ENCODE assay signal across 15 cellular contexts in genomic region chr12:100699209-100699608, GRCh38.
DNase-seq lines count a peak whose midpoint lies in the region; ATAC-seq and TF ChIP-seq lines count a peak whose summit lies in the region.
"Had no signal": no experiment of that assay in that cellular context is flagged by ENCODE, and none has a peak within 500 bp of the region (broad histone marks: within the 10 kb centered on the region; RNA-seq: fewer than 3 reads in every experiment).

No MANE protein-coding gene starts in this region.

- peaks cover 3% of the 10 kb centered on the region for H3K9me3 Mint-ChIP-seq in memory B cell
- H3K9me3 Mint-ChIP-seq: CD4-positive, alpha-beta T cell had no signal

- H3K4me2 ChIP-seq in KMS-11, result peak overlapping the region; percentile 86

- TF ChIP-seq CTCF in KMS-11 (conservative IDR thresholded peaks at IDR 0.05; ENCODE audit: low read depth, low read length) (no peak), esophagus squamous epithelium (IDR thresholded peaks at IDR 0.05) (no peak)

- H3K36me3 ChIP-seq in KMS-11 (ENCODE audit: insufficient read depth) (no peaks in the 10 kb centered on the region), esophagus squamous epithelium (no peaks in the 10 kb centered on the region)
- H3K36me3 ChIP-seq: cardiac muscle cell had no signal

- intact Hi-C loops in esophagus squamous epithelium (cut with DNase I), result no loop called here

- no peak overlapping the region for H3K4me3 Mint-ChIP-seq in memory B cell
- H3K4me3 Mint-ChIP-seq: CD4-positive, alpha-beta T cell had no signal

- no peak overlapping the region for H2AFZ ChIP-seq in KMS-11 (ENCODE audit: low read depth)

- H3K27me3 ChIP-seq in KMS-11 (ENCODE audit: insufficient read depth, low read depth) (no peaks in the 10 kb centered on the region), esophagus squamous epithelium (no peaks in the 10 kb centered on the region)
- H3K27me3 ChIP-seq: cardiac muscle cell had no signal

- no peak overlapping the region for H3K27ac Mint-ChIP-seq in memory B cell
- H3K27ac Mint-ChIP-seq: CD4-positive, alpha-beta T cell had no signal

- no peak overlapping the region for H3K4me3 ChIP-seq in KMS-11 (IDR thresholded peaks at IDR 0.05; ENCODE audit: insufficient read depth, low read depth, low read length)
- no peak overlapping the region for H3K4me3 ChIP-seq in esophagus squamous epithelium
- H3K4me3 ChIP-seq: cardiac muscle cell, psoas muscle had no signal

- WGBS in esophagus squamous epithelium, 2 donors, result 50 to 67% methylated on average over 1 of the region's 1 CpG

- H3K9ac ChIP-seq in KMS-11, result no peak overlapping the region

- peaks cover 8% of the 10 kb centered on the region for H3K4me1 Mint-ChIP-seq in memory B cell

- H3K27ac ChIP-seq in KMS-11 (peak overlapping the region; percentile 6; the same call in 1 of the 2 replicates), esophagus squamous epithelium (no peak overlapping the region)
- H3K27ac ChIP-seq: cardiac muscle cell, psoas muscle had no signal

- H3K79me2 ChIP-seq in KMS-11 (ENCODE audit: insufficient read depth, low read depth), result no peaks in the 10 kb centered on the region

- 0 out of 2 replicates have a peak, but pooled peaks cover 3% of the 10 kb centered on the region for H4K20me1 ChIP-seq in KMS-11 (ENCODE audit: insufficient read depth)

- H3K36me3 Mint-ChIP-seq in memory B cell, result no peaks in the 10 kb centered on the region

- DNase-seq in memory B cell (ENCODE audit: low spot score in 2 of 2) (no peak), esophagus squamous epithelium (lab: John Stamatoyannopoulos, UW) (no peak)
- no peak for DNase-seq in activated effector memory CD4-positive, alpha-beta T cell treated with Interleukin-2 at 50 U/mL for 16 hours
- DNase-seq: activated CD4-positive, alpha-beta T cell treated with anti-CD3 and anti-CD28 coated beads, Interleukin-2, amount 50 U/mL, for 1 hour; activated gamma-delta T cell; CD4-positive, alpha-beta T cell; NCI-H748 treated with DMSO at 0.1 percent for 48 hours; psoas muscle; stimulated activated naive CD8-positive, alpha-beta T cell treated with anti-CD3 and anti-CD28 coated beads, Interleukin-15, Interleukin-2, amounts not matched to agents 100 U/mL and 50 U/mL, for 24 hours had no signal

- TF ChIP-seq POLR2A in esophagus squamous epithelium (IDR thresholded peaks at IDR 0.05), result no peak

- H3K4me1 ChIP-seq in KMS-11 (ENCODE audit: low read depth, poor library complexity, severe bottlenecking) (peaks cover 34% of the 10 kb centered on the region), esophagus squamous epithelium (no peaks in the 10 kb centered on the region)
- H3K4me1 ChIP-seq: psoas muscle had no signal

- ATAC-seq in GM18868 (IDR thresholded peaks at IDR 0.05; ENCODE audit: unreplicated experiment), result peak; percentile 97
- ATAC-seq in HG02610 (IDR thresholded peaks at IDR 0.05; ENCODE audit: unreplicated experiment), result peak; percentile 63
- peak; percentile 47 for ATAC-seq in memory B cell (ENCODE audit: low read depth)
- no peak for ATAC-seq in GM19328 (IDR thresholded peaks at IDR 0.05; ENCODE audit: unreplicated experiment)
- no peak for ATAC-seq in HG03139 (IDR thresholded peaks at IDR 0.05; ENCODE audit: unreplicated experiment)
- ATAC-seq: psoas muscle; stimulated activated naive CD8-positive, alpha-beta T cell treated with anti-CD3 and anti-CD28 coated beads, Interleukin-15, Interleukin-2, amounts not matched to agents 100 U/mL and 50 U/mL, for 24 hours had no signal

- peaks cover 0 to 3% (median 0%) of the 10 kb centered on the region in 3 donors for H3K9me3 ChIP-seq in esophagus squamous epithelium

- H3K27me3 Mint-ChIP-seq in memory B cell, result peaks cover 3% of the 10 kb centered on the region
- H3K27me3 Mint-ChIP-seq: CD4-positive, alpha-beta T cell had no signal

Comparison
In these comparisons a context has a peak if more than half of its experiments do, and no peak if none do; other contexts are left out.
1. ATAC-seq: peak in GM18868 (single experiment), HG02610 (single experiment) and memory B cell (single experiment); none in GM19328 (single experiment) and HG03139 (single experiment).